Comparison of ENCODE assay signal across 10 cellular contexts in genomic region chr4:16532240-16532990, GRCh38.
A peak's percentile ranks its signal among the peaks of the same experiment; 100 is the strongest.
DNase-seq lines count a peak whose midpoint lies in the region; ATAC-seq and TF ChIP-seq lines count a peak whose summit lies in the region.
"Had no signal": no experiment of that assay in that cellular context is flagged by ENCODE, and none has a peak within 500 bp of the region (broad histone marks: within the 10 kb centered on the region; RNA-seq: fewer than 3 reads in every experiment).

No MANE protein-coding gene starts in this region.

- peaks cover 43% of the 10 kb centered on the region for H3F3A ChIP-seq in GM23248 (ENCODE audit: insufficient read depth)

- WGBS in GM23248 (ENCODE audit: low coverage in 1 of 2, low lambda C conversion rate in 2 of 2, missing lambda C conversion rate in 2 of 2), 2 experiments: 2 to 3% methylated on average over 6 of the region's 6 CpGs
- WGBS in psoas muscle, 3 donors: 18 to 35% (median 23%) methylated on average over 6 of the region's 6 CpGs

- no peaks in the 10 kb centered on the region for H3K79me2 ChIP-seq in GM23248 (ENCODE audit: insufficient read depth)

- peak overlapping the region; percentile 60 for H3K4me2 ChIP-seq in GM23248 (ENCODE audit: unreplicated experiment)

- H3K4me1 ChIP-seq in GM23248 (ENCODE audit: insufficient read depth) (peaks cover 34% of the 10 kb centered on the region), psoas muscle (peaks cover 8% of the 10 kb centered on the region)

- ATAC-seq in Right ventricle myocardium superior (ENCODE audit: poor library complexity) (peak; percentile 78), psoas muscle (peak in 3 of 4 donors; percentile 53 to 60 (median 56)), GM19328 (IDR thresholded peaks at IDR 0.05; ENCODE audit: unreplicated experiment) (no peak), GM18867 (IDR thresholded peaks at IDR 0.05; ENCODE audit: unreplicated experiment) (no peak), HG02852 (IDR thresholded peaks at IDR 0.05; ENCODE audit: unreplicated experiment) (no peak)
- ATAC-seq: activated CD8-positive, alpha-beta T cell treated with anti-CD3 and anti-CD28 coated beads for 36 hours had no signal

- H3K9me3 ChIP-seq in GM23248 (ENCODE audit: low read depth) (no peaks in the 10 kb centered on the region), psoas muscle (no peaks in the 10 kb centered on the region)
- H3K9me3 ChIP-seq: tibial artery had no signal

- DNase-seq in GM23248 (peak; percentile 92), astrocyte of the spinal cord (ENCODE audit: low read depth, low spot score) (peak; percentile 66), Right ventricle myocardium superior (no peak), psoas muscle (no peak), NCI-H1092 treated with DMSO at 0.1 percent for 48 hours (lab: John Stamatoyannopoulos, UW) (no peak)
- DNase-seq: activated CD8-positive, alpha-beta T cell treated with anti-CD3 and anti-CD28 coated beads for 36 hours had no signal

- no peaks in the 10 kb centered on the region for H3K36me3 ChIP-seq in GM23248 (ENCODE audit: low read depth)
- H3K36me3 ChIP-seq in psoas muscle (ENCODE audit: insufficient read depth in 1 of 2, low read depth in 1 of 2): no peaks in the 10 kb centered on the region
- H3K36me3 ChIP-seq: tibial artery had no signal

- in situ Hi-C loops in GM23248 (cut with MboI): no loop called here
- in situ Hi-C loops in astrocyte of the spinal cord (cut with HindIII; ENCODE audit: low sequenced_read_pairs): no loop called here

- H2AFZ ChIP-seq in GM23248: no peak overlapping the region

- H4K20me1 ChIP-seq in GM23248 (ENCODE audit: insufficient read depth): no peaks in the 10 kb centered on the region

- H3K9me2 ChIP-seq in GM23248 (ENCODE audit: insufficient read depth): no peaks in the 10 kb centered on the region

- H3K27ac ChIP-seq in GM23248 (peak overlapping the region; percentile 62), psoas muscle (no peak overlapping the region)
- H3K27ac ChIP-seq: tibial artery had no signal

- H3K27me3 ChIP-seq in GM23248 (replicated peaks; ENCODE audit: insufficient read depth): no peaks in the 10 kb centered on the region
- H3K27me3 ChIP-seq in psoas muscle (ENCODE audit: insufficient read depth in 3 of 3, low read length in 2 of 3): no peaks in the 10 kb centered on the region
- H3K27me3 ChIP-seq: tibial artery had no signal

- H3K9ac ChIP-seq in GM23248: 0 out of 2 replicates have a peak overlapping the region, but pooled peaks have one; percentile 20

- TF ChIP-seq CTCF in astrocyte of the spinal cord (IDR thresholded peaks at IDR 0.05; ENCODE audit: low read depth, low read length): no peak
- no peak for TF ChIP-seq CTCF in psoas muscle (IDR thresholded peaks at IDR 0.05)

- H3K4me3 ChIP-seq in GM23248 (peak overlapping the region; percentile 36), astrocyte of the spinal cord (ENCODE audit: low read depth, low read length) (no peak overlapping the region), psoas muscle (no peak overlapping the region)
- H3K4me3 ChIP-seq: tibial artery had no signal

- intact Hi-C loops in Right ventricle myocardium superior (cut with DNase I): no loop called here
- intact Hi-C loops in psoas muscle (cut with DNase I): no loop called here

Comparison
In these comparisons a context has a peak if more than half of its experiments do, and no peak if none do; other contexts are left out.
1. DNase-seq: peak in GM23248 (single experiment) and astrocyte of the spinal cord (single experiment); none in Right ventricle myocardium superior (single experiment), psoas muscle (0 of 2) and NCI-H1092 treated with DMSO at 0.1 percent for 48 hours (single experiment).
2. ATAC-seq: peak in Right ventricle myocardium superior (single experiment) and psoas muscle (3 of 4); none in GM19328 (single experiment), GM18867 (single experiment) and HG02852 (single experiment).